Comparison of ENCODE assay signal across 8 cellular contexts in genomic region chr4:171846232-171846631, GRCh38. TPM values are rescaled to one million over a fixed set of nuclear protein-coding genes. Genes with fewer than 3 reads are reported as not detected.
DNase-seq lines count a peak whose midpoint lies in the region; ATAC-seq, FAIRE-seq and TF ChIP-seq lines count a peak whose summit lies in the region.

No MANE protein-coding gene starts in this region.

- no peaks in the 10 kb centered on the region for H3K27me3 ChIP-seq in heart left ventricle
- no peaks in the 10 kb centered on the region for H3K27me3 ChIP-seq in right atrium auricular region

- H3K4me1 ChIP-seq in heart left ventricle (no peaks in the 10 kb centered on the region), right atrium auricular region (no peaks in the 10 kb centered on the region)

- no peak for ATAC-seq in heart left ventricle
- peak; percentile 75 for ATAC-seq in GM21717 (IDR thresholded peaks at IDR 0.05; ENCODE audit: unreplicated experiment)

- H3K4me3 ChIP-seq in heart left ventricle, result no peak overlapping the region
- no peak overlapping the region for H3K4me3 ChIP-seq in right atrium auricular region

- DNase-seq in heart left ventricle (peak in 2 of 5 donors; percentile 7 to 25), right atrium auricular region (ENCODE audit: low spot score) (no peak), KBM-7 (peak; percentile 64), SHP77 (lab: John Stamatoyannopoulos, UW) (peak; percentile 2 to 33), globus pallidus (ENCODE audit: low spot score) (peak; percentile 4), urothelium cell line (ENCODE audit: low spot score) (peak; percentile 13)
- no peak for DNase-seq in stimulated activated CD4-positive, alpha-beta T cell treated with anti-CD3 and anti-CD28 coated beads, Interleukin-4, amount 100 ng/mL, for 24 hours

- H3K27ac ChIP-seq in heart left ventricle (no peak overlapping the region), right atrium auricular region (no peak overlapping the region)

- WGBS in heart left ventricle, 4 donors, result 12 to 17% (median 15%) methylated on average over 2 of the region's 2 CpGs

- FAIRE-seq in urothelium cell line (lab: Jason Lieb, UNC), result no peak

- intact Hi-C loops in heart left ventricle (cut with DNase I), result loop anchor here in 2 of 10 donors (5.0 to 10.0 kb wide), 3 partner anchors 359 to 986 kb away; no protein-coding TSS in a partner anchor

- H3K9me3 ChIP-seq in heart left ventricle (no peaks in the 10 kb centered on the region), right atrium auricular region (no peaks in the 10 kb centered on the region)

- H3K36me3 ChIP-seq in heart left ventricle, result no peaks in the 10 kb centered on the region
- H3K36me3 ChIP-seq in right atrium auricular region, result no peaks in the 10 kb centered on the region

- no peak for TF ChIP-seq POLR2A in heart left ventricle (IDR thresholded peaks at IDR 0.05)

- TF ChIP-seq CTCF in heart left ventricle (IDR thresholded peaks at IDR 0.05) (peak in 9 of 12 donors; percentile 13 to 41 (median 29)), right atrium auricular region (IDR thresholded peaks at IDR 0.05) (peak in 1 of 2 donors; percentile 20)

- in situ Hi-C loops in KBM-7 (cut with MboI; ENCODE audit: low pct_unique_long_range_greater_than_20kb, low sequenced_read_pairs), result no loop called here

RNA-seq across cellular contexts. Expression of gene GALNTL6, which starts 33.0 kb away (rescaled TPM):
- total RNA-seq in heart left ventricle (under 1 TPM in 1 of 9 donors, not detected in 8; 0.52 TPM), right atrium auricular region (under 1 TPM in 1 of 2 donors, not detected in 1; 0.08 TPM)
- under 1 TPM in 1 of 2 donors, not detected in 1; 0.33 TPM for polyA plus RNA-seq in heart left ventricle

Comparison
In these comparisons a context has a peak if more than half of its experiments do, and no peak if none do; other contexts are left out.
1. DNase-seq: peak in KBM-7 (single experiment), SHP77 (2 of 2), globus pallidus (single experiment) and urothelium cell line (single experiment); none in right atrium auricular region (single experiment) and stimulated activated CD4-positive, alpha-beta T cell treated with anti-CD3 and anti-CD28 coated beads, Interleukin-4, amount 100 ng/mL, for 24 hours (single experiment).